Comparison of ENCODE assay signal across 1 cellular context in the genomic region with DNA sequence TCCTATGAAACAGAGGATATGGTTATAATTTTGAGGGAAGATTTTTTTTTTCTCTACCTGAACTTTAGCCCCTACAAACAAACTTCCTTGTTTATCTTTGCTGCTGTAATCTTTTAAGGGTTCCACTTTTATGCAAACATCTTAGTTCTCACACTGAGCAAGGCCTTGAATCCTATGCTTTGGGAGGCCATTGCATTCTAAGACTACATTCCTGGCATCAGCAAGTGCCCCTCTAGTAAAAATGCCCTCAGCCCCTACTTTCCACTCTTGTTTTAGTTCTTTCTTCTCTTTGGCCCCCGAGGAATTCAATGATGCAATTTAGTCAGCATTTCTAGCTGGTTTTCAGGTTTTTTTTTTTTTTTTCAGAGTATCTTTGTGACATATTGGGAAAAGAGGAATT.
A peak's percentile ranks its signal among the peaks of the same experiment; 100 is the strongest.
TF ChIP-seq lines count a peak whose summit lies in the region.

No MANE protein-coding gene starts in this region.

TF ChIP-seq in K562, 482 proteins besides CTCF, POLR2A, EP300 and RAD21 (continued from another document):
- TF ChIP-seq ZKSCAN8 (CRISPR knock-in tag; IDR thresholded peaks at IDR 0.05), result 0 out of 2 replicates have a peak, but pooled peaks have one; percentile 11
- no peak for TF ChIP-seq TCFL5 (CRISPR knock-in tag; conservative IDR thresholded peaks at IDR 0.05)
